Comparison of ENCODE assay signal across 8 cellular contexts in the genomic region with DNA sequence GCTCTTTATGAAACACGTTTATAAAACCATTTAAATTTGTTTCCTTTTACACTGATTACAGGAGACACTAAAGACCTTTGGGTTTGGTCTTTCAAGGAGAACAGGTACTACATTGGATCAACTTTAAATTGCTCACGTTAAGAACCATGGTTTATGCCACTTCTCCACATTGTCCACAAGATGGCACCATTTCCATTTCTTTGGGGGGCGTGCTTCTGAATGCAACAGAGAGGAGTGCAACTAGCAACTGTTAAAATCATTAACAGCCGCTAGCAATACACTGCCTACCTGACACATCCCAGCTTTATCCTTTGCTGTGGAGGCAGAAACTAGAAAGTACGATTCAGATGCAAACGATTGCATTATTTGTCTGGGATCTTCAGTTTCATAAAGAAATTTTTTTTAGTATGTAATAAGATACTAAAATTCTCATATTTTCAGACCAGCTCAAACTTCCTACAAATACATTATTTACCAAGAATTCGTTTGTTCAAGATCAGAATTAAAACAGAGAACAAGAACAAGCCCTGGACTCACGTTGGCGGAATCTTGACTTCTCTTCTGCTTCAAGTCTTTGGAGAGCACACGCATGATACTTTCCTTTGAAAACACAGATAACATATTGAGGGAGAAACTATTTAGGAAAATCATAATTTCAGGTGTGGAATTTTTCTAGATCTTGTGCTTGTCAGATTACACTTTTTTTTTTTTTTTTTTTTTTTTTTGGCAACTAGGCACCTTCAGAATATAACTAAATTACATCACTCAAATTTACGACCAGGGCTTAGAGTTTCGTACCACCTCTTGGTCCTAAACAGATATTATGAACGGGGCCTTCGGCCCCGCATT. TPM values are rescaled to one million over a fixed set of nuclear protein-coding genes. Genes with fewer than 3 reads are reported as not detected.
A peak's percentile ranks its signal among the peaks of the same experiment; 100 is the strongest.
DNase-seq lines count a peak whose midpoint lies in the region; ATAC-seq and TF ChIP-seq lines count a peak whose summit lies in the region.

No MANE protein-coding gene starts in this region.

- no peaks in the 10 kb centered on the region for H3K9me3 ChIP-seq in BE2C

- DNase-seq in BE2C: peak; percentile 46
- DNase-seq in NCI-H2227 (lab: John Stamatoyannopoulos, UW; ENCODE audit: unreplicated experiment): peak; percentile 79
- peak; percentile 84 for DNase-seq in cerebellum (ENCODE audit: low spot score)
- DNase-seq in left colon: peak; percentile 19 to 44
- peak; percentile 45 for DNase-seq in stimulated activated CD4-positive, alpha-beta T cell treated with anti-CD3 and anti-CD28 coated beads, Interleukin-2, amount 100 ng/mL, for 4 hours (ENCODE audit: low read depth)

- ATAC-seq in GM19025 (IDR thresholded peaks at IDR 0.05; ENCODE audit: low read depth, unreplicated experiment) (peak; percentile 41), HG03342 (IDR thresholded peaks at IDR 0.05; ENCODE audit: unreplicated experiment) (peak; percentile 69), left colon (peak; percentile 62)

- H3K36me3 ChIP-seq in BE2C: no peaks in the 10 kb centered on the region

- H3K4me1 ChIP-seq in BE2C: no peaks in the 10 kb centered on the region; the same call in 1 of the 2 replicates

- intact Hi-C loops in left colon (cut with DNase I, micrococcal nuclease): loop anchor here in 1 of 2 donors (10.0 kb wide), 1 partner anchor 63 kb away; a partner anchor contains a TSS

- TF ChIP-seq CTCF in BE2C (IDR thresholded peaks at IDR 0.05; ENCODE audit: low read depth, low read length) (peak; percentile 90), WI38 (IDR thresholded peaks at IDR 0.05; ENCODE audit: low read depth, low read length) (peak; percentile 58)

- H3K27me3 ChIP-seq in BE2C: peaks cover 75% of the 10 kb centered on the region

- peak overlapping the region; percentile 51 for H3K4me3 ChIP-seq in BE2C (ENCODE audit: low read depth, low read length)
- peak overlapping the region; percentile 65 for H3K4me3 ChIP-seq in WI38 (ENCODE audit: low read depth, low read length)

RNA-seq across cellular contexts. Expression of a gene that starts 0.7 kb away (rescaled TPM):
- polyA plus RNA-seq in BE2C (2012; ENCODE audit: insufficient read depth, insufficient read length, low read depth): not detected
- 0.18 TPM for total RNA-seq in cerebellum
- total RNA-seq in left colon: not detected

RNA-seq across cellular contexts. Expression of a gene that starts 12.3 kb away (rescaled TPM):
- polyA plus RNA-seq in BE2C (2012; ENCODE audit: insufficient read depth, insufficient read length, low read depth): not detected
- total RNA-seq in cerebellum (7.9 TPM), left colon (1 to 10 TPM; 4.0 to 5.2 TPM)

RNA-seq across cellular contexts. Expression of a gene that starts 54.8 kb away (rescaled TPM):
- not detected for polyA plus RNA-seq in BE2C (2012; ENCODE audit: insufficient read depth, insufficient read length, low read depth)
- not detected for total RNA-seq in cerebellum
- under 1 TPM in 1 of 2 donors, not detected in 1; 0.55 TPM for total RNA-seq in left colon

Comparison
In these comparisons a context has a peak if more than half of its experiments do, and no peak if none do; other contexts are left out.
1. Peak in every context shown above with its lines: DNase-seq, ATAC-seq and H3K4me3 ChIP-seq.
2. DNase-seq: peak in every context shown above with its lines; median percentile 84 in cerebellum; 79 in NCI-H2227; 46 in BE2C; 45 in stimulated activated CD4-positive, alpha-beta T cell treated with anti-CD3 and anti-CD28 coated beads, Interleukin-2, amount 100 ng/mL, for 4 hours; 32 in left colon.